1 cellular context compared by ENCODE assay signal in genomic region chr9:77177894-77178794, GRCh38.
TF ChIP-seq lines count a peak whose summit lies in the region.

No MANE protein-coding gene starts in this region.

TF ChIP-seq in GM12878, 131 proteins besides CTCF, POLR2A, EP300 and RAD21 (continued from another document and continues in another):
- TF ChIP-seq ZBTB11 (CRISPR knock-in tag; IDR thresholded peaks at IDR 0.05) (no peak), SMC3 (IDR thresholded peaks at IDR 0.05; ENCODE audit: borderline replicate concordance, low read length) (no peak), NFXL1 (IDR thresholded peaks at IDR 0.05; ENCODE audit: borderline replicate concordance) (no peak), STAT3 (IDR thresholded peaks at IDR 0.05; ENCODE audit: low read depth, low read length) (no peak), PAX5 (IDR thresholded peaks at IDR 0.05; ENCODE audit: borderline replicate concordance, low read depth, low read length) (peak; percentile 91), PML (IDR thresholded peaks at IDR 0.05; ENCODE audit: low read length) (no peak), ZNF622 (IDR thresholded peaks at IDR 0.05) (no peak), ZBTB4 (CRISPR knock-in tag; IDR thresholded peaks at IDR 0.05) (no peak), BACH1 (IDR thresholded peaks at IDR 0.05; ENCODE audit: borderline replicate concordance) (no peak), REST (IDR thresholded peaks at IDR 0.05; ENCODE audit: low read depth, low read length) (no peak), SIN3A (IDR thresholded peaks at IDR 0.05; ENCODE audit: low read depth, low read length) (0 out of 2 replicates have a peak, but pooled peaks have one; percentile 45), SREBF2 (IDR thresholded peaks at IDR 0.05; ENCODE audit: low read length) (no peak), EZH2 (IDR thresholded peaks at IDR 0.05; ENCODE audit: borderline replicate concordance, control insufficient read depth, low read depth, low read length) (no peak), ATF7 (IDR thresholded peaks at IDR 0.05; ENCODE audit: low read depth) (no peak), TCF3 (IDR thresholded peaks at IDR 0.05; ENCODE audit: borderline replicate concordance, insufficient read depth, low read depth, low read length) (no peak), NR2F1 (conservative IDR thresholded peaks at IDR 0.05) (no peak), TCF7 (IDR thresholded peaks at IDR 0.05; ENCODE audit: borderline replicate concordance) (no peak), IKZF2 (IDR thresholded peaks at IDR 0.05) (peak; percentile 58 to 63), NKRF (conservative IDR thresholded peaks at IDR 0.05) (0 out of 2 replicates have a peak, but pooled peaks have one; percentile 54), ZSCAN29 (IDR thresholded peaks at IDR 0.05) (no peak), NBN (IDR thresholded peaks at IDR 0.05) (no peak), BMI1 (IDR thresholded peaks at IDR 0.05; ENCODE audit: borderline replicate concordance) (no peak), CEBPZ (IDR thresholded peaks at IDR 0.05; ENCODE audit: low read depth, low read length) (no peak), E2F4 (IDR thresholded peaks at IDR 0.05; ENCODE audit: low read depth, low read length) (no peak), MEF2A (IDR thresholded peaks at IDR 0.05; ENCODE audit: insufficient read depth, low read depth, low read length) (no peak), FOXK2 (IDR thresholded peaks at IDR 0.05) (no peak), RFX5 (IDR thresholded peaks at IDR 0.05; ENCODE audit: low read depth, low read length) (no peak), ATF2 (IDR thresholded peaks at IDR 0.05; ENCODE audit: low read length) (no peak), IRF4 (IDR thresholded peaks at IDR 0.05; ENCODE audit: low read depth, low read length) (no peak), NFYA (IDR thresholded peaks at IDR 0.05; ENCODE audit: borderline replicate concordance, low read depth, low read length) (no peak), SRF (IDR thresholded peaks at IDR 0.05; ENCODE audit: low read depth in 2 of 2, low read length in 2 of 2) (no peak), ATF3 (IDR thresholded peaks at IDR 0.05; ENCODE audit: borderline replicate concordance, extremely low read depth, low read depth, low read length) (no peak), BRCA1 (IDR thresholded peaks at IDR 0.05; ENCODE audit: low read depth, low read length) (no peak), ASH2L (IDR thresholded peaks at IDR 0.05; ENCODE audit: borderline replicate concordance, low read depth) (peak; percentile 57; the same call in 1 of the 2 replicates), MAX (IDR thresholded peaks at IDR 0.05; ENCODE audit: low read depth, low read length) (peak; percentile 0; the same call in 1 of the 2 replicates), STAT1 (conservative IDR thresholded peaks at IDR 0.05) (no peak), YBX1 (IDR thresholded peaks at IDR 0.05) (no peak), MTA2 (IDR thresholded peaks at IDR 0.05; ENCODE audit: low read depth) (no peak), SMAD1 (IDR thresholded peaks at IDR 0.05; ENCODE audit: low read depth, partially characterized antibody) (no peak), MTA3 (IDR thresholded peaks at IDR 0.05; ENCODE audit: borderline replicate concordance, low read length) (0 out of 2 replicates have a peak, but pooled peaks have one; percentile 47), GATAD2B (conservative IDR thresholded peaks at IDR 0.05; ENCODE audit: low read depth) (peak; percentile 45; the same call in 1 of the 2 replicates), BCL3 (IDR thresholded peaks at IDR 0.05; ENCODE audit: borderline replicate concordance, insufficient read depth, low read depth, low read length, poor library complexity, severe bottlenecking) (no peak), WRNIP1 (IDR thresholded peaks at IDR 0.05; ENCODE audit: borderline replicate concordance, low read depth, low read length) (no peak)
